Comparison of ENCODE assay signal across 25 cellular contexts in the genomic region with DNA sequence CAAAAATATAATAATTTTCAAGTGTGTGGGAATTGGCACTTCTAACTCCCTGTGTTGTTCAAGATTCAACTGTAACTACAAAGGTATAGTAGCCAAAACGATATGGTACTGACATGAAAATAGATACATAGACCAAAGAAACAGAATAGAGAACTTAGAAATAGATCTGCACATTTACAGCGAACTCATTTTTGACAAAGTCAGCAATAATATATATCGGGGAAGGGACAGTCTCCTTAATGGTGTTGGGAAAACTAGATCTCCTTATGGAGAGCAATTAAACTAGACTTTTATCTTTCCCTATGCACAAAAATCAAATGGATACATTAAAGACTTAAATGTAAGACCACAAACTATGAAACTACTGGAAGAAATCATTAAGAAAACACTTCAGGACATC.
"Had no signal": no experiment of that assay in that cellular context is flagged by ENCODE, and none has a peak within 500 bp of the region (broad histone marks: within the 10 kb centered on the region; RNA-seq: fewer than 3 reads in every experiment).

No MANE protein-coding gene starts in this region.

- H3K27me3 ChIP-seq: esophagus muscularis mucosa, foreskin keratinocyte, gastroesophageal sphincter, heart left ventricle, hepatocyte, right atrium auricular region, sigmoid colon, stomach, tibial artery had no signal

- H3K36me3 ChIP-seq: esophagus muscularis mucosa, gastroesophageal sphincter, heart left ventricle, prostate gland, right atrium auricular region, sigmoid colon, stomach, tibial artery had no signal

- H3K27me3 Mint-ChIP-seq: memory B cell, type B pancreatic cell had no signal

- H3K9me3 ChIP-seq: prostate gland, right atrium auricular region, sigmoid colon had no signal

- H2AFZ ChIP-seq: hepatocyte, parathyroid adenoma had no signal

- H3K79me2 ChIP-seq: hepatocyte, parathyroid adenoma had no signal

- DNase-seq: dermis blood vessel endothelial cell; effector memory CD4-positive, alpha-beta T cell; foreskin keratinocyte; heart left ventricle; kidney; natural killer cell; sigmoid colon; stimulated activated CD4-positive, alpha-beta T cell treated with anti-CD3 and anti-CD28 coated beads, Interleukin-2, amount 100 ng/mL, for 24 hours; stimulated activated CD4-positive, alpha-beta T cell treated with anti-CD3 and anti-CD28 coated beads, Interleukin-4, amount 100 ng/mL, for 24 hours; stimulated activated naive CD4-positive, alpha-beta T cell treated with Interleukin-2 at 50 U/mL for 16 hours; stomach; tibial artery had no signal

- H3K4me2 ChIP-seq: hepatocyte had no signal

- H3K27ac Mint-ChIP-seq: memory B cell; natural killer cell; stimulated activated effector memory CD8-positive, alpha-beta T cell treated with anti-CD3 and anti-CD28 coated beads, Interleukin-12 subunit alpha, Interleukin-12 subunit beta, amount 100 ng/mL, for 72 hours; type B pancreatic cell had no signal

- H3K4me1 ChIP-seq: esophagus muscularis mucosa, foreskin keratinocyte, gastroesophageal sphincter, heart left ventricle, parathyroid adenoma, prostate gland, right atrium auricular region, sigmoid colon, stomach, tibial artery had no signal

- H3K9me3 Mint-ChIP-seq: type B pancreatic cell had no signal

- ATAC-seq: foreskin keratinocyte; gastroesophageal sphincter; heart left ventricle; left lobe of liver; natural killer cell; stimulated activated effector memory CD8-positive, alpha-beta T cell treated with anti-CD3 and anti-CD28 coated beads, Interleukin-12 subunit alpha, Interleukin-12 subunit beta, amount 100 ng/mL, for 72 hours had no signal

- H3K27ac ChIP-seq: coronary artery, esophagus muscularis mucosa, foreskin keratinocyte, gastroesophageal sphincter, heart left ventricle, hepatocyte, parathyroid adenoma, prostate gland, right atrium auricular region, sigmoid colon, stomach, tibial artery had no signal

- H3K4me3 ChIP-seq: coronary artery, esophagus muscularis mucosa, gastroesophageal sphincter, heart left ventricle, hepatocyte, lung, prostate gland, right atrium auricular region, sigmoid colon, stomach, tibial artery had no signal

- H3K4me1 Mint-ChIP-seq: natural killer cell; neural crest cell; stimulated activated effector memory CD8-positive, alpha-beta T cell treated with anti-CD3 and anti-CD28 coated beads, Interleukin-12 subunit alpha, Interleukin-12 subunit beta, amount 100 ng/mL, for 72 hours had no signal

- H3K36me3 Mint-ChIP-seq: memory B cell; natural killer cell; stimulated activated effector memory CD8-positive, alpha-beta T cell treated with anti-CD3 and anti-CD28 coated beads, Interleukin-12 subunit alpha, Interleukin-12 subunit beta, amount 100 ng/mL, for 72 hours; type B pancreatic cell had no signal

- H3K4me3 Mint-ChIP-seq: memory B cell; natural killer cell; neural crest cell; stimulated activated effector memory CD8-positive, alpha-beta T cell treated with anti-CD3 and anti-CD28 coated beads, Interleukin-12 subunit alpha, Interleukin-12 subunit beta, amount 100 ng/mL, for 72 hours; type B pancreatic cell had no signal

- H3K9ac ChIP-seq: parathyroid adenoma had no signal
